14 cellular contexts compared by ENCODE assay signal in the genomic region with DNA sequence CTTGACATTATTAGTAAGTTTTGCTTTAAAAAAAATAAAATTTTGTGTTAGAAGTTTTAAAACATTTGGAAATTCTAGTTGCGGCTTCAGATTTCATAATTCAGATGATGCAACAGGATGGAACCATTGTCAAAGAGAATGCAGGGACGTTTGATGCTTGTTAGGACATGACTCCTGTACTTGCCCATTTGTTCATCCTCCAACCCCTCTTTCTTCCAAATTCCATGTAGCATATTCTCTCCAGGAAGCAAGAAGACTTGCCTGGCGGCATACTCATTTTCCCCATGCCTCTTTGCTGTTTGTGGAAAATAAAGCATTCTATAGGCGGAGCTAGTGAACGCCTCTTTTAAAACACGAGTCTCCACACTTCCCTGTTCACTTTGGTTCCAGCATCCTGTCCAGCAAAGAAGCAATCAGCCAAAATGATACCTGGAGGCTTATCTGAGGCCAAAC. TPM values are rescaled to one million over a fixed set of nuclear protein-coding genes. Genes with fewer than 3 reads are reported as not detected.
DNase-seq lines count a peak whose midpoint lies in the region.
"Had no signal": no experiment of that assay in that cellular context is flagged by ENCODE, and none has a peak within 500 bp of the region (broad histone marks: within the 10 kb centered on the region; RNA-seq: fewer than 3 reads in every experiment).

Gene CSTA (plus strand): TSS at position 378 of the 453 bp plus-strand sequence. CDS start 45 bp downstream, at position 423.

- H3K27me3 ChIP-seq in GM23248 (replicated peaks; ENCODE audit: insufficient read depth) (no peaks in the 10 kb centered on the region), trophoblast cell (ENCODE audit: insufficient read depth, low read length) (no peaks in the 10 kb centered on the region)
- H3K27me3 ChIP-seq: BLaER1 treated with 17β-estradiol and CSF1 and Interleukin-3, amounts not matched to agents 10 nM and 100 nM; cardiac muscle cell; right atrium auricular region had no signal

- H4K12ac ChIP-seq in trophoblast cell (ENCODE audit: low read depth, low read length): no peak within 1 kb of the TSS

- DNase-seq in GM23248: peak; percentile 16
- peak; percentile 66 for DNase-seq in SIG-M5 (lab: John Stamatoyannopoulos, UW)
- DNase-seq in fibroblast of gingiva (ENCODE audit: low read depth): peak; percentile 32
- peak; percentile 19 to 67 for DNase-seq in trophoblast cell
- no peak for DNase-seq in DMS53 treated with DMSO at 0.1 percent for 48 hours (lab: John Stamatoyannopoulos, UW; ENCODE audit: unreplicated experiment)
- DNase-seq in T-helper 9 cell: no peak
- DNase-seq in KBM-7: no peak
- DNase-seq in NCI-H2081 treated with DMSO at 0.1 percent for 48 hours (lab: John Stamatoyannopoulos, UW): no peak
- DNase-seq: activated T-cell treated with anti-CD3 and anti-CD28 coated beads, Interleukin-2, amount 50 U/mL, for 72 hours; H7; NCI-H1092 treated with DMSO at 0.1 percent for 48 hours had no signal

- H4K8ac ChIP-seq in trophoblast cell (ENCODE audit: low read depth, low read length): no peak within 1 kb of the TSS

- H2BK12ac ChIP-seq in trophoblast cell (ENCODE audit: low read length): no peak within 1 kb of the TSS

- H3K4me2 ChIP-seq in GM23248 (ENCODE audit: unreplicated experiment): peak within 1 kb of the TSS; percentile 9
- H3K4me2 ChIP-seq in trophoblast cell (ENCODE audit: low read length): no peak within 1 kb of the TSS
- H3K4me2 ChIP-seq: BLaER1 treated with 17β-estradiol and CSF1 and Interleukin-3, amounts not matched to agents 10 nM and 100 nM had no signal

- H3K14ac ChIP-seq in trophoblast cell (ENCODE audit: low read length): no peak within 1 kb of the TSS

- no peak within 1 kb of the TSS; the same call in 1 of the 2 replicates for H3K4me3 ChIP-seq in GM23248
- no peak within 1 kb of the TSS for H3K4me3 ChIP-seq in trophoblast cell (ENCODE audit: low read depth, low read length)
- H3K4me3 ChIP-seq: BLaER1 treated with 17β-estradiol and CSF1 and Interleukin-3, amounts not matched to agents 10 nM and 100 nM; cardiac muscle cell; right atrium auricular region had no signal

- H2AFZ ChIP-seq in GM23248 (peak within 1 kb of the TSS; percentile 35), trophoblast cell (ENCODE audit: insufficient read depth, low read length, poor library complexity) (no peak within 1 kb of the TSS)

- H3K9ac ChIP-seq in GM23248 (no peak within 1 kb of the TSS), trophoblast cell (ENCODE audit: low read length) (no peak within 1 kb of the TSS)
- H3K9ac ChIP-seq: BLaER1 treated with 17β-estradiol and CSF1 and Interleukin-3, amounts not matched to agents 10 nM and 100 nM had no signal

- no peak within 1 kb of the TSS for H3K4ac ChIP-seq in trophoblast cell (ENCODE audit: low read depth, low read length)

- H3K9me3 ChIP-seq in GM23248 (ENCODE audit: low read depth) (no peaks in the 10 kb centered on the region), trophoblast cell (ENCODE audit: insufficient read depth, low read depth, low read length) (no peaks in the 10 kb centered on the region)

- H3K27ac ChIP-seq in GM23248 (no peak within 1 kb of the TSS), trophoblast cell (ENCODE audit: low read depth, low read length) (no peak within 1 kb of the TSS)
- H3K27ac ChIP-seq: BLaER1 treated with 17β-estradiol and CSF1 and Interleukin-3, amounts not matched to agents 10 nM and 100 nM; cardiac muscle cell; right atrium auricular region had no signal

- no peaks in the 10 kb centered on the region for H3K79me2 ChIP-seq in GM23248 (ENCODE audit: insufficient read depth)
- H3K79me2 ChIP-seq in trophoblast cell (ENCODE audit: control insufficient read depth, insufficient read depth, low read length, poor library complexity): no peaks in the 10 kb centered on the region

- H3K36me3 ChIP-seq in GM23248 (ENCODE audit: low read depth) (no peaks in the 10 kb centered on the region), trophoblast cell (ENCODE audit: control insufficient read depth in 1 of 2, insufficient read depth in 2 of 2, low read length in 2 of 2) (no peaks in the 10 kb centered on the region)
- H3K36me3 ChIP-seq: BLaER1 treated with 17β-estradiol and CSF1 and Interleukin-3, amounts not matched to agents 10 nM and 100 nM; cardiac muscle cell; right atrium auricular region had no signal

- in situ Hi-C loops in GM23248 (cut with MboI) (no loop called here), KBM-7 (cut with MboI; ENCODE audit: low pct_unique_long_range_greater_than_20kb, low sequenced_read_pairs) (no loop called here)

- no peak within 1 kb of the TSS for H3K18ac ChIP-seq in trophoblast cell (ENCODE audit: low read length)

- no peaks in the 10 kb centered on the region for H3K4me1 ChIP-seq in GM23248 (ENCODE audit: insufficient read depth)
- H3K4me1 ChIP-seq in trophoblast cell (ENCODE audit: control insufficient read depth in 1 of 2, insufficient read depth in 2 of 2, low read length in 2 of 2): no peaks in the 10 kb centered on the region
- H3K4me1 ChIP-seq: BLaER1 treated with 17β-estradiol and CSF1 and Interleukin-3, amounts not matched to agents 10 nM and 100 nM; right atrium auricular region had no signal

- H2BK5ac ChIP-seq in trophoblast cell (ENCODE audit: low read depth, low read length, poor library complexity): no peak within 1 kb of the TSS

- no peak within 1 kb of the TSS for H4K91ac ChIP-seq in trophoblast cell (ENCODE audit: low read depth, low read length)

- H4K20me1 ChIP-seq in GM23248 (ENCODE audit: insufficient read depth): no peaks in the 10 kb centered on the region
- H4K20me1 ChIP-seq: BLaER1 treated with 17β-estradiol and CSF1 and Interleukin-3, amounts not matched to agents 10 nM and 100 nM had no signal

- no peak within 1 kb of the TSS for H3K23ac ChIP-seq in trophoblast cell (ENCODE audit: low read length)

- no peaks in the 10 kb centered on the region for H3F3A ChIP-seq in GM23248 (ENCODE audit: insufficient read depth)

- H3K79me1 ChIP-seq in trophoblast cell (ENCODE audit: low read length): no peaks in the 10 kb centered on the region

- no peak within 1 kb of the TSS for H2AK5ac ChIP-seq in trophoblast cell (ENCODE audit: low read length)

- H3K9me2 ChIP-seq in GM23248 (ENCODE audit: insufficient read depth): no peaks in the 10 kb centered on the region

- H2BK120ac ChIP-seq in trophoblast cell (ENCODE audit: insufficient read depth, low read length, poor library complexity): no peak within 1 kb of the TSS

- 54 to 56% methylated on average over 6 of the region's 6 CpGs for WGBS in GM23248 (ENCODE audit: low coverage in 1 of 2, low lambda C conversion rate in 2 of 2, missing lambda C conversion rate in 2 of 2), 2 experiments
- no CpG with 5 or more reads among the region's 6 CpGs for WGBS in trophoblast cell (ENCODE audit: extremely low coverage, insufficient coverage, insufficient read length)

RNA-seq across cellular contexts. Expression of gene CSTA, which starts in this region (rescaled TPM):
- 1.8 and 2.0 TPM in 2 replicates for total RNA-seq in GM23248 (2014; rRNA removed; shearing (Covaris generic))
- 5.3 and 5.8 TPM in 2 replicates for polyA plus RNA-seq in GM23248 (2016; fragmentation: Nextera tagmentation; extraction: Ambion mirVana)
- polyA plus RNA-seq in trophoblast cell (2013): 1.2 and 2.1 TPM in 2 replicates
- total RNA-seq: cardiac muscle cell, H7 had no signal
- polyA plus RNA-seq: cardiac muscle cell had no signal

Comparison
In these comparisons a context has a peak if more than half of its experiments do, and no peak if none do; other contexts are left out.
1. DNase-seq: peak in GM23248 (single experiment), SIG-M5 (single experiment), fibroblast of gingiva (single experiment) and trophoblast cell (2 of 2); none in DMS53 treated with DMSO at 0.1 percent for 48 hours (single experiment), T-helper 9 cell (single experiment), KBM-7 (single experiment) and NCI-H2081 treated with DMSO at 0.1 percent for 48 hours (single experiment).